1 cellular context compared by ENCODE assay signal in the genomic region with DNA sequence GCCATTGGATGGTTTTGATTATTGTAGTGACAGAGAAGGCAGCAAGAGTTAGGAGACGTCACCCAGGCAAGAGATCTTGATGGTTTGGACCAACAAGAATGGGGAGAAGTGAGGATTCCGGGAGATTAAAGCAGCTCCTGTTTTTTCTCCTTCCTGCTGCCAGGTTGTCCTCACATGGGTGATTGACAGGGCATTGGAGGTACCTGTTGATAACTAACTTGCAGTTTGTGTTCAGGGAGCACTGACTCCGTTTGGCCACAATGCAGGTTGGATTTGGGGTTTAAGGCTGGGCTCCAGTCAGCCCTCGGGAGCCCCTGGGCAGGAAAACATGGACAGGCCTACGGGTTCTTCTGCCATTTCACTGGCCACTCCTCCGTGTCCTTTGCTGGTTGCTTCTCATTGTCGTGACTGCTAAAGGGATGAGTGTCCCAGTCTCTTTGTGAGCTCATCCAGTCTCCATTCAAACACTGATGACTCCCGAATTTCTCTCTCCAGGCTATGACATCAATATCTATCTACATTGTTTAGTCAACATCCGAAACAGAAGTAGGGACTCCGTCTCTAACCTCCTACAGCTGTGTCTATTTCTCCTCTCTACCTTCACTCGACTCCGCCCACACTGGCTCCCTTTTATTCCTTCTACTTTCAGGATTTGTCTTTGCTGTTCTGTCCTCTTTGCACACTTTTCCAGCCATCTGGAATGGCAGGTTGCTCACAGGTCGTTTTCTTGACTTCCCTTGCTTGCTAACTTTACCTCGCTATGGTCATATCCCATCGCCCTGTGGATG.
TF ChIP-seq lines count a peak whose summit lies in the region.

No MANE protein-coding gene starts in this region.

TF ChIP-seq in H1, 55 proteins besides CTCF, POLR2A, EP300 and RAD21:
- TF ChIP-seq RFX5 (IDR thresholded peaks at IDR 0.05; ENCODE audit: borderline replicate concordance, low read depth, low read length), result no peak
- no peak for TF ChIP-seq NRF1 (IDR thresholded peaks at IDR 0.05; ENCODE audit: low read depth, low read length)
- no peak for TF ChIP-seq SIX5 (IDR thresholded peaks at IDR 0.05; ENCODE audit: low read depth, low read length)
- no peak for TF ChIP-seq BCL11A (IDR thresholded peaks at IDR 0.05; ENCODE audit: low read depth in 2 of 2, low read length in 2 of 2)
- no peak for TF ChIP-seq CBX8 (IDR thresholded peaks at IDR 0.05; ENCODE audit: borderline replicate concordance, low read depth, low read length)
- TF ChIP-seq SRF (IDR thresholded peaks at IDR 0.05; ENCODE audit: low read depth, low read length), result no peak
- no peak for TF ChIP-seq JUND (IDR thresholded peaks at IDR 0.05; ENCODE audit: low read length)
- no peak for TF ChIP-seq ZNF274 (IDR thresholded peaks at IDR 0.05; ENCODE audit: borderline replicate concordance, extremely low read depth, low read length)
- TF ChIP-seq SAP30 (IDR thresholded peaks at IDR 0.05; ENCODE audit: insufficient read depth, insufficient replicate concordance, low read length), result no peak
- no peak for TF ChIP-seq CHD1 (IDR thresholded peaks at IDR 0.05; ENCODE audit: low read depth, low read length)
- no peak for TF ChIP-seq CHD2 (IDR thresholded peaks at IDR 0.05; ENCODE audit: low read length)
- no peak for TF ChIP-seq GTF2F1 (IDR thresholded peaks at IDR 0.05; ENCODE audit: borderline replicate concordance, low read depth, low read length)
- no peak for TF ChIP-seq MAFK (IDR thresholded peaks at IDR 0.05; ENCODE audit: low read depth, low read length)
- no peak for TF ChIP-seq NANOG (IDR thresholded peaks at IDR 0.05; ENCODE audit: insufficient read depth, low read depth, low read length, poor library complexity, severe bottlenecking)
- no peak for TF ChIP-seq FOSL1 (IDR thresholded peaks at IDR 0.05; ENCODE audit: insufficient read depth, low read depth, low read length)
- TF ChIP-seq BRCA1 (IDR thresholded peaks at IDR 0.05; ENCODE audit: low read depth, low read length), result no peak
